ENCODE assay signal across 21 cellular contexts in genomic region chr5:1546556-1546955, GRCh38. TPM values are rescaled to one million over a fixed set of nuclear protein-coding genes. Genes with fewer than 3 reads are reported as not detected.
DNase-seq lines count a peak whose midpoint lies in the region; ATAC-seq and TF ChIP-seq lines count a peak whose summit lies in the region.
"Had no signal": no experiment of that assay in that cellular context is flagged by ENCODE, and none has a peak within 500 bp of the region (broad histone marks: within the 10 kb centered on the region; RNA-seq: fewer than 3 reads in every experiment).

No MANE protein-coding gene starts in this region.

- H3K79me2 ChIP-seq in DND-41 (ENCODE audit: insufficient read depth, low read length), result no peaks in the 10 kb centered on the region
- H3K79me2 ChIP-seq: parathyroid adenoma had no signal

- no peaks in the 10 kb centered on the region for H3K27me3 ChIP-seq in DND-41 (ENCODE audit: insufficient read depth, low read length, poor library complexity)
- H3K27me3 ChIP-seq in Peyer's patch, result no peaks in the 10 kb centered on the region

- peaks cover 6% of the 10 kb centered on the region; the same call in 1 of the 2 replicates for H4K20me1 ChIP-seq in DND-41 (ENCODE audit: insufficient read depth, low read length)

- H2AFZ ChIP-seq in DND-41 (ENCODE audit: low read depth, low read length), result no peak overlapping the region
- H2AFZ ChIP-seq: parathyroid adenoma had no signal

- TF ChIP-seq CTCF in DND-41 (IDR thresholded peaks at IDR 0.05; ENCODE audit: borderline replicate concordance, extremely low read depth, low read length, poor library complexity, severe bottlenecking), result no peak
- no peak for TF ChIP-seq CTCF in Peyer's patch (IDR thresholded peaks at IDR 0.05)

- intact Hi-C loops in sciatic nerve (cut with DNase I), result no loop called here

- no peak overlapping the region for H3K4me2 ChIP-seq in DND-41 (ENCODE audit: insufficient read depth, low read length)

- H3K9ac ChIP-seq in DND-41 (ENCODE audit: low read depth, low read length), result no peak overlapping the region
- H3K9ac ChIP-seq: parathyroid adenoma had no signal

- H3K4me3 ChIP-seq in DND-41 (ENCODE audit: low read depth in 1 of 2, low read length in 2 of 2) (no peak overlapping the region), Peyer's patch (no peak overlapping the region)
- H3K4me3 ChIP-seq: esophagus squamous epithelium, gastroesophageal sphincter had no signal

- no peak for TF ChIP-seq POLR2A in Peyer's patch (IDR thresholded peaks at IDR 0.05)

- H3K4me1 ChIP-seq in DND-41 (ENCODE audit: insufficient read depth, low read length), result no peaks in the 10 kb centered on the region
- no peaks in the 10 kb centered on the region for H3K4me1 ChIP-seq in Peyer's patch
- H3K4me1 ChIP-seq: parathyroid adenoma had no signal

- ATAC-seq in DND-41 (ENCODE audit: insufficient read depth, low read depth), result peak; percentile 22; the same call in 1 of the 3 replicates
- ATAC-seq in sciatic nerve, result no peak
- no peak for ATAC-seq in HG03025 (IDR thresholded peaks at IDR 0.05; ENCODE audit: low FRiP score, unreplicated experiment)
- ATAC-seq: CD8-positive, alpha-beta T cell; effector memory CD8-positive, alpha-beta T cell; gastroesophageal sphincter; HCT116 had no signal

- DNase-seq in DND-41, result no peak
- DNase-seq in Peyer's patch, result peak in 2 of 3 donors; percentile 12 to 41
- peak; percentile 44 for DNase-seq in kidney tubule cell (ENCODE audit: low spot score)
- peak; percentile 57 for DNase-seq in sciatic nerve (ENCODE audit: low spot score)
- no peak for DNase-seq in MV-4-11 (lab: John Stamatoyannopoulos, UW)
- DNase-seq in NCI-H510A treated with DMSO at 0.1 percent for 48 hours (lab: John Stamatoyannopoulos, UW), result no peak
- DNase-seq: DMS153; effector memory CD8-positive, alpha-beta T cell; esophagus squamous epithelium; Kasumi-1; kidney glomerular epithelial cell; NCI-H1092; NCI-H1930; NCI-H345; NCI-H82; SIG-M5 had no signal

- H3K36me3 ChIP-seq in DND-41 (ENCODE audit: insufficient read depth, low read length) (no peaks in the 10 kb centered on the region), Peyer's patch (no peaks in the 10 kb centered on the region)
- H3K36me3 ChIP-seq: esophagus squamous epithelium, gastroesophageal sphincter had no signal

- H3K27ac ChIP-seq in DND-41 (ENCODE audit: low read length) (no peak overlapping the region), Peyer's patch (no peak overlapping the region)
- H3K27ac ChIP-seq: esophagus squamous epithelium, gastroesophageal sphincter, parathyroid adenoma had no signal

- no peaks in the 10 kb centered on the region for H3K9me3 ChIP-seq in DND-41 (ENCODE audit: insufficient read depth, low read length, severe bottlenecking)
- no peaks in the 10 kb centered on the region for H3K9me3 ChIP-seq in Peyer's patch
- H3K9me3 ChIP-seq: esophagus squamous epithelium, gastroesophageal sphincter had no signal

RNA-seq across cellular contexts. Expression of gene LPCAT1, which starts 22.8 kb away (rescaled TPM):
- total RNA-seq in Peyer's patch (10 to 100 TPM in 3 of 4 donors, 1 to 10 TPM in 1; 8.8 to 59.4 (median 28.5) TPM), sciatic nerve (44.4 TPM)

Comparison
In these comparisons a context has a peak if more than half of its experiments do, and no peak if none do; other contexts are left out.
1. DNase-seq: peak in Peyer's patch (2 of 3), kidney tubule cell (single experiment) and sciatic nerve (single experiment); none in DND-41 (single experiment), MV-4-11 (single experiment) and NCI-H510A treated with DMSO at 0.1 percent for 48 hours (single experiment).